In the genomic region with DNA sequence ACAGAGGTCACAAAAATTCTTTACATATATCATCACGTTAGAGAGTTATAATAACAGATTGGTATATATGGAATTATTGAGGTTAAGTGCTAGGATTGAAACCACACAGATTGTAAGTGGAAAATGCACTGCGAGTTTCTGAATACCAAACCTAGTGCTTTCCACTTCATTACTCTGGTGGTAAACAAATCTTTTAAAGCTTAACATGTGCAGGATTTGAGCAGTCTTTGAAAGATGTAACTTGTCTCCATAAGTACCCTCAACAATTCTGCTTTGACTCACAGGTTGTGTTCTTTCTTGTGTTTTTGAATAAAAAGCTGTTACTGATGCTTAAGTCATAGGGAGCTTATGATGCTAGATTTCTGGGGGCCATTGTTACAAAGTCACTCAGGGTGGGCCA, we compare ENCODE assay signal across 33 cellular contexts.
"Had no signal": no experiment of that assay in that cellular context is flagged by ENCODE, and none has a peak within 500 bp of the region (broad histone marks: within the 10 kb centered on the region; RNA-seq: fewer than 3 reads in every experiment).

No MANE protein-coding gene starts in this region.

- H3K36me3 Mint-ChIP-seq: activated naive CD8-positive, alpha-beta T cell had no signal

- H3K9me3 ChIP-seq: body of pancreas, esophagus squamous epithelium, gastroesophageal sphincter had no signal

- H3K9me3 Mint-ChIP-seq: T-helper 2 cell treated with Interferon-gamma antibody and Interleukin-4, amounts not matched to agents 5 μg/mL and 100 μg/mL, for 36 hours had no signal

- H3K4me1 Mint-ChIP-seq: activated B cell treated with CpG ODN at 0.5 μM for 24 hours; activated T-helper 17 cell treated with anti-CD3 and anti-CD28 coated beads, Interleukin-2, amount 50 U/mL, for 72 hours; T-helper 17 cell had no signal

- H3K36me3 ChIP-seq: esophagus squamous epithelium, gastroesophageal sphincter, WERI-Rb-1 had no signal

- DNase-seq: activated B cell treated with CpG ODN at 0.5 μM for 24 hours; activated CD4-positive, alpha-beta T cell treated with anti-CD3 and anti-CD28 coated beads for 48 hours; activated CD4-positive, alpha-beta T cell treated with anti-CD3 and anti-CD28 coated beads, Interleukin-2, amount 50 U/mL, for 1 hour; activated CD4-positive, alpha-beta T cell treated with anti-CD3 and anti-CD28 coated beads, Interleukin-2, amount 50 U/mL, for 48 hours; activated CD8-positive, alpha-beta memory T cell treated with anti-CD3 and anti-CD28 coated beads for 24 hours; activated CD8-positive, alpha-beta T cell treated with anti-CD3 and anti-CD28 coated beads for 36 hours; activated effector memory CD4-positive, alpha-beta T cell treated with Interleukin-2 at 50 U/mL for 16 hours; activated gamma-delta T cell treated with Interleukin-2 at 50 U/mL for 16 hours; activated naive CD4-positive, alpha-beta T cell treated with anti-CD3 and anti-CD28 coated beads, Interleukin-2, amount 50 U/mL, for 16 hours; activated naive CD4-positive, alpha-beta T cell treated with Interleukin-2 at 50 U/mL for 16 hours; activated T-cell treated with anti-CD3 and anti-CD28 coated beads, Interleukin-2, amount 50 U/mL, for 4 hours; amniotic stem cell; anterior cingulate cortex; body of pancreas; caudate nucleus; cortex of kidney; dermis blood vessel endothelial cell; effector CD4-positive, alpha-beta T cell; esophagus squamous epithelium; foreskin melanocyte; head of caudate nucleus; T-helper 1 cell; T-helper 17 cell; T1000; WERI-Rb-1 had no signal

- H3K4me3 ChIP-seq: body of pancreas, esophagus squamous epithelium, gastroesophageal sphincter had no signal

- ATAC-seq: activated CD4-positive, CD25-positive, alpha-beta regulatory T cell treated with anti-CD3 and anti-CD28 coated beads, Interleukin-2, amount 50 U/mL, for 24 hours; activated CD8-positive, alpha-beta T cell treated with anti-CD3 and anti-CD28 coated beads for 36 hours; activated T-cell treated with anti-CD3 and anti-CD28 coated beads, Interleukin-2, amount 50 U/mL, for 4 hours; activated T-helper 17 cell treated with anti-CD3 and anti-CD28 coated beads, Interleukin-2, amount 50 U/mL, for 72 hours; body of pancreas; gastroesophageal sphincter; T-helper 17 cell had no signal

- H3K27me3 ChIP-seq: body of pancreas, esophagus squamous epithelium, gastroesophageal sphincter had no signal

- H3K27ac Mint-ChIP-seq: activated B cell treated with CpG ODN at 0.5 μM for 24 hours; activated CD8-positive, alpha-beta T cell treated with anti-CD3 and anti-CD28 coated beads for 36 hours; activated naive CD8-positive, alpha-beta T cell; activated T-helper 17 cell treated with anti-CD3 and anti-CD28 coated beads, Interleukin-2, amount 50 U/mL, for 72 hours; T-helper 17 cell; T-helper 2 cell treated with Interferon-gamma antibody and Interleukin-4, amounts not matched to agents 5 μg/mL and 100 μg/mL, for 36 hours had no signal

- H3K27ac ChIP-seq: body of pancreas, esophagus squamous epithelium, gastroesophageal sphincter, WERI-Rb-1 had no signal

- FAIRE-seq: colon, endometrium, endothelial cell of umbilical vein had no signal

- H3K4me1 ChIP-seq: gastroesophageal sphincter had no signal

- H3K27me3 Mint-ChIP-seq: activated B cell treated with CpG ODN at 0.5 μM for 24 hours; activated CD8-positive, alpha-beta T cell treated with anti-CD3 and anti-CD28 coated beads for 36 hours; activated naive CD8-positive, alpha-beta T cell; activated T-helper 17 cell treated with anti-CD3 and anti-CD28 coated beads, Interleukin-2, amount 50 U/mL, for 72 hours; T-helper 17 cell had no signal

- H3K4me3 Mint-ChIP-seq: activated B cell treated with CpG ODN at 0.5 μM for 24 hours; activated CD8-positive, alpha-beta T cell treated with anti-CD3 and anti-CD28 coated beads for 36 hours; activated naive CD8-positive, alpha-beta T cell; activated T-cell treated with anti-CD3 and anti-CD28 coated beads, Interleukin-2, amount 50 U/mL, for 4 hours; activated T-helper 17 cell treated with anti-CD3 and anti-CD28 coated beads, Interleukin-2, amount 50 U/mL, for 72 hours; T-helper 17 cell; T-helper 2 cell treated with Interferon-gamma antibody and Interleukin-4, amounts not matched to agents 5 μg/mL and 100 μg/mL, for 36 hours had no signal
